In genomic region chrX:52345402-52345801, GRCh38 we compare ENCODE assay signal across 8 cellular contexts. TPM values are rescaled to one million over a fixed set of nuclear protein-coding genes. Genes with fewer than 3 reads are reported as not detected.
DNase-seq lines count a peak whose midpoint lies in the region; ATAC-seq, FAIRE-seq and TF ChIP-seq lines count a peak whose summit lies in the region.
"Not testable (repeated sequence)": the region's sequence is repeated elsewhere in the genome, so short reads cannot be mapped to it uniquely, and the experiment has no call there.

No MANE protein-coding gene starts in this region.

- POLR2A ChIA-PET in A549 (lab: Yijun Ruan, JAX): not testable (repeated sequence)

- H3K27me3 ChIP-seq in iPS DF 6.9 (ENCODE audit: control insufficient read depth, insufficient read depth, low read length): not testable (repeated sequence)

- not testable (repeated sequence) for H3K4me1 ChIP-seq in A549; iPS DF 6.9 (ENCODE audit: control insufficient read depth, insufficient read depth, low read length)

- TF ChIP-seq POLR2A in A549 (IDR thresholded peaks at IDR 0.05; ENCODE audit: low read length): not testable (repeated sequence)

- CTCF ChIA-PET in A549 (lab: Yijun Ruan, JAX): interaction anchor here (0.6 to 2.0 kb wide), 5 partner anchors 8 to 1767 kb away, joined by 3 to 9 read pairs (median 4); no protein-coding TSS in a partner anchor

- TF ChIP-seq EP300 in A549 (IDR thresholded peaks at IDR 0.05): not testable (repeated sequence)

- not testable (repeated sequence) for H3K36me3 ChIP-seq in iPS DF 6.9 (ENCODE audit: control insufficient read depth, insufficient read depth, low read length)

- H3K4me2 ChIP-seq in A549: not testable (repeated sequence)

- ATAC-seq in A549 (peak; percentile 39 to 84; a peak in 3 of 6 replicates), HG03342 (IDR thresholded peaks at IDR 0.05; ENCODE audit: unreplicated experiment) (peak; percentile 77)

- 13% methylated on average over 3 of the region's 4 CpGs for WGBS in A549 (ENCODE audit: missing lambda C conversion rate)
- no CpG with 5 or more reads among the region's 4 CpGs for WGBS in iPS DF 6.9 (ENCODE audit: insufficient coverage, insufficient read length)

- H3K9me3 ChIP-seq in A549; iPS DF 6.9 (ENCODE audit: control insufficient read depth, insufficient read depth, low read length): not testable (repeated sequence)

- H3K4me3 ChIP-seq in A549; GM12875 (ENCODE audit: low read depth, low read length); iPS DF 6.9 (ENCODE audit: low read length); retinal pigment epithelial cell (ENCODE audit: low read length): not testable (repeated sequence)

- H3K27ac ChIP-seq in A549; iPS DF 6.9 (ENCODE audit: low read length): not testable (repeated sequence)

- DNase-seq in A549 (ENCODE audit: low read depth in 1 of 2, low spot score in 1 of 2) (peak in 1 of 2 experiments; percentile 37), cerebellar cortex (ENCODE audit: low spot score) (peak; percentile 12), iPS DF 6.9 (ENCODE audit: low read depth, low spot score) (peak; percentile 18)
- DNase-seq in NK-92 treated with Interleukin-12 subunit alpha and Interleukin-12 subunit beta, amount 100 ng/mL, for 24 hours (lab: John Stamatoyannopoulos, UW): peak; percentile 1
- DNase-seq in activated CD4-positive, alpha-beta T cell treated with anti-CD3 and anti-CD28 coated beads, Interleukin-2, amount 50 U/mL, for 48 hours: peak; percentile 62 to 72
- not testable (repeated sequence) for DNase-seq in retinal pigment epithelial cell (ENCODE audit: low read depth)

- FAIRE-seq in A549 (lab: Jason Lieb, UNC): not testable (repeated sequence)

- TF ChIP-seq RAD21 in A549 (conservative IDR thresholded peaks at IDR 0.05 in 1 of 2, IDR thresholded peaks at IDR 0.05 in 1 of 2): peak in 1 of 2 experiments; percentile 49; a peak in 2 of 5 replicates

- TF ChIP-seq CTCF in A549 (IDR thresholded peaks at IDR 0.05) (0 out of 3 replicates have a peak, but pooled peaks have one; percentile 11), GM12875 (IDR thresholded peaks at IDR 0.05; ENCODE audit: borderline replicate concordance, insufficient read depth, low read depth, low read length) (peak; percentile 72), retinal pigment epithelial cell (conservative IDR thresholded peaks at IDR 0.05; ENCODE audit: low read depth, low read length) (peak; percentile 58)

RNA-seq across cellular contexts. Expression of gene XAGE2, which starts 23.4 kb away (rescaled TPM):
- polyA plus RNA-seq in A549 (2011; rRNA removed) (not detected in 2 replicates), A549 (2017; fragmentation: RNase III; extraction: RNeasy Plus Mini Kit Qiagen cat#74134 plus additional on column Dnase treatment) (not detected in 3 replicates)
- not detected in 2 replicates for polyA plus RNA-seq in A549 (2012; cell fraction: cytosol; rRNA removed)
- not detected in 2 replicates for polyA plus RNA-seq in A549 (2012; cell fraction: nucleus; rRNA removed)
- not detected in 2 replicates for polyA minus RNA-seq in A549 (2011; rRNA and poly(A)+ RNA removed)

Comparison
In these comparisons a context has a peak if more than half of its experiments do, and no peak if none do; other contexts are left out.
1. CTCF ChIP-seq: peak in every context shown above with its lines; median percentile 72 in GM12875; 58 in retinal pigment epithelial cell; 11 in A549.